10 cellular contexts compared by ENCODE assay signal in the genomic region with DNA sequence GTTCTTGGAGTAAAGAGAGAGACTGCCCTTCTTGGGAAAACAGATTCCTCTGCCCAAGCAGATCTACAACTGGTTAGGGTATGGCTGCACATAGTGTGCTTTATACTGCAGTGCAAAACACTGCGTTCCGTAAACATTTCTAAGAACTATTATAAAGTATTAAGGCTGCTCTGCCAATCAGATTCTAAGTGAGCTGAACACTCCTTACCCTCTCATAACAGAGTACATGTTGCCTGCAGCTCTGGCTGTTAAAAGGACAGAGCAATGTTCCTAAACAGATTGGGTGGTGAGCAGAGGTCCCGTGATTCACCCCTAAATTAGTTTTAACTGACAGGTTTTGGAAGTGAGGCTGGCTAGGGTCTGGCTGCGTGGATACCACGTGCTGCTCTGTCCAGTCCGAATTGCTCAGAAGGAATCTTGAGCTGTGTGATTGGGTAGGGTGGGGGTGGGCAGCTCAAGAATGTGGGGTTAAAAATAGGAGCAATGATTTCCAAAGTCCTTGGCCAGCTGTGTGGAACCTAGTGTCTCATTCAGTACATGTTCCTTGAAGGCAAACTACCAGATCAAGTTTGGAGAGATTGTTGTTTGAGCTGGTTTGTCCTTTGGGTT.
DNase-seq lines count a peak whose midpoint lies in the region; ATAC-seq and TF ChIP-seq lines count a peak whose summit lies in the region.
"Had no signal": no experiment of that assay in that cellular context is flagged by ENCODE, and none has a peak within 500 bp of the region (broad histone marks: within the 10 kb centered on the region; RNA-seq: fewer than 3 reads in every experiment).

No MANE protein-coding gene starts in this region.

- no peaks in the 10 kb centered on the region for H3K36me3 ChIP-seq in tibial artery

- H3K4me3 ChIP-seq in foreskin fibroblast (ENCODE audit: low read depth in 1 of 2, low read length in 2 of 2) (no peak overlapping the region), tibial artery (no peak overlapping the region)

- in situ Hi-C loops in SK-MEL-5 (cut with HindIII; ENCODE audit: low pct_unique_long_range_greater_than_20kb, low sequenced_read_pairs), result no loop called here

- H3K4me1 ChIP-seq in tibial artery, result peaks cover 0 to 37% (median 26%) of the 10 kb centered on the region in 4 donors

- DNase-seq in SK-MEL-5 (ENCODE audit: low read depth, low spot score) (peak; percentile 38), foreskin fibroblast (peak; percentile 87 to 92), myocyte (ENCODE audit: low read depth) (peak; percentile 72), tibial artery (peak; percentile 93 to 96), NCI-H748 treated with DMSO at 0.1 percent for 48 hours (lab: John Stamatoyannopoulos, UW) (no peak), NCI-H2227 treated with DMSO at 0.1 percent for 48 hours (lab: John Stamatoyannopoulos, UW) (no peak)
- DNase-seq in activated effector memory CD4-positive, alpha-beta T cell treated with anti-CD3 and anti-CD28 coated beads, Interleukin-2, amount 50 U/mL, for 16 hours, result no peak
- DNase-seq: NCI-H510A treated with DMSO at 0.1 percent for 48 hours, nucleus accumbens had no signal

- intact Hi-C loops in tibial artery (cut with DNase I; ENCODE audit: low total_unique reads), result loop anchor here (10.0 kb wide), 1 partner anchor 111 kb away; no protein-coding TSS in a partner anchor

- no peak for ATAC-seq in HG02973 (IDR thresholded peaks at IDR 0.05; ENCODE audit: unreplicated experiment)

- no peak for TF ChIP-seq CTCF in foreskin fibroblast (IDR thresholded peaks at IDR 0.05; ENCODE audit: low read depth, low read length)
- TF ChIP-seq CTCF in tibial artery (IDR thresholded peaks at IDR 0.05), result no peak

- H3K9me3 ChIP-seq in tibial artery, result no peaks in the 10 kb centered on the region

- H3K27me3 ChIP-seq in tibial artery, result no peaks in the 10 kb centered on the region

- H3K27ac ChIP-seq in tibial artery, result peak overlapping the region; percentile 81 to 83

Comparison
In these comparisons a context has a peak if more than half of its experiments do, and no peak if none do; other contexts are left out.
1. DNase-seq: peak in SK-MEL-5 (single experiment), foreskin fibroblast (2 of 2), myocyte (single experiment) and tibial artery (2 of 2); none in NCI-H748 treated with DMSO at 0.1 percent for 48 hours (single experiment), activated effector memory CD4-positive, alpha-beta T cell treated with anti-CD3 and anti-CD28 coated beads, Interleukin-2, amount 50 U/mL, for 16 hours (single experiment) and NCI-H2227 treated with DMSO at 0.1 percent for 48 hours (single experiment).